Comparison of ENCODE assay signal across 8 cellular contexts in genomic region chr2:148645135-148645924, GRCh38. TPM values are rescaled to one million over a fixed set of nuclear protein-coding genes. Genes with fewer than 3 reads are reported as not detected.
DNase-seq lines count a peak whose midpoint lies in the region; ATAC-seq, FAIRE-seq and TF ChIP-seq lines count a peak whose summit lies in the region.

No MANE protein-coding gene starts in this region.

- no peaks in the 10 kb centered on the region for H3K9me3 Mint-ChIP-seq in activated CD4-positive, alpha-beta T cell treated with anti-CD3 and anti-CD28 coated beads for 36 hours (ENCODE audit: low read depth)

- TF ChIP-seq CTCF in choroid plexus epithelial cell (conservative IDR thresholded peaks at IDR 0.05; ENCODE audit: low read depth, low read length): peak; percentile 61
- TF ChIP-seq CTCF in kidney epithelial cell (IDR thresholded peaks at IDR 0.05; ENCODE audit: insufficient read depth, low read length, poor library complexity, severe bottlenecking): no peak

- peak; percentile 98 for DNase-seq in Ammon's horn (ENCODE audit: low spot score)
- peak; percentile 44 for DNase-seq in GM19239 (ENCODE audit: insufficient read length, low spot score)
- peak; percentile 85 for DNase-seq in NCI-H510A treated with DMSO at 0.1 percent for 48 hours (lab: John Stamatoyannopoulos, UW)
- peak; percentile 96 for DNase-seq in activated CD4-positive, alpha-beta T cell treated with anti-CD3 and anti-CD28 coated beads for 36 hours
- peak; percentile 92 for DNase-seq in choroid plexus epithelial cell (ENCODE audit: low read depth)
- DNase-seq in kidney epithelial cell (ENCODE audit: low read depth): peak; percentile 43
- peak; percentile 93 for DNase-seq in stimulated activated CD4-positive, alpha-beta T cell treated with anti-CD3 and anti-CD28 coated beads, Interleukin-15, amount 100 ng/mL, for 24 hours

- no peaks in the 10 kb centered on the region for H3K36me3 ChIP-seq in kidney epithelial cell (ENCODE audit: control insufficient read depth, insufficient read depth, low read length)

- H3K4me3 ChIP-seq in choroid plexus epithelial cell (ENCODE audit: low read depth, low read length): peak overlapping the region; percentile 92
- peak overlapping the region; percentile 91 for H3K4me3 ChIP-seq in kidney epithelial cell (ENCODE audit: low read depth, low read length)

- H3K27me3 ChIP-seq in kidney epithelial cell (ENCODE audit: control insufficient read depth, insufficient read depth, low read length): no peaks in the 10 kb centered on the region

- peak overlapping the region; percentile 83 for H3K4me3 Mint-ChIP-seq in activated CD4-positive, alpha-beta T cell treated with anti-CD3 and anti-CD28 coated beads for 36 hours

- intact Hi-C loops in activated CD4-positive, alpha-beta T cell treated with anti-CD3 and anti-CD28 coated beads for 36 hours (cut with DNase I, micrococcal nuclease): loop anchor here (1.0 to 5.0 kb wide), 8 partner anchors 13 to 801 kb away; partner anchors contain the start of gene MBD5 (in 1 of the 2)

- CTCF ChIA-PET in activated CD4-positive, alpha-beta T cell treated with anti-CD3 and anti-CD28 coated beads for 36 hours (lab: Charles Lee): interaction anchor here (0.5 to 3.4 kb wide), 4 partner anchors 12 to 484 kb away, joined by 3 to 19 read pairs (median 3); no protein-coding TSS in a partner anchor

- peak; percentile 97 for FAIRE-seq in GM19239 (lab: Jason Lieb, UNC)

- peaks cover 13% of the 10 kb centered on the region for H3K27me3 Mint-ChIP-seq in activated CD4-positive, alpha-beta T cell treated with anti-CD3 and anti-CD28 coated beads for 36 hours

- peaks cover 47% of the 10 kb centered on the region for H3K4me1 Mint-ChIP-seq in activated CD4-positive, alpha-beta T cell treated with anti-CD3 and anti-CD28 coated beads for 36 hours

- ATAC-seq in HG03457 (IDR thresholded peaks at IDR 0.05; ENCODE audit: unreplicated experiment): peak; percentile 41
- peak; percentile 74 for ATAC-seq in activated CD4-positive, alpha-beta T cell treated with anti-CD3 and anti-CD28 coated beads for 36 hours

- H3K36me3 Mint-ChIP-seq in activated CD4-positive, alpha-beta T cell treated with anti-CD3 and anti-CD28 coated beads for 36 hours (ENCODE audit: low read depth): peaks cover 12% of the 10 kb centered on the region

- H3K27ac Mint-ChIP-seq in activated CD4-positive, alpha-beta T cell treated with anti-CD3 and anti-CD28 coated beads for 36 hours: peak overlapping the region; percentile 88

- POLR2A ChIA-PET in activated CD4-positive, alpha-beta T cell treated with anti-CD3 and anti-CD28 coated beads for 36 hours (lab: Charles Lee): interaction anchor here (0.6 to 1.8 kb wide), 8 partner anchors 31 to 169 kb away, joined by 3 to 10 read pairs (median 4); no protein-coding TSS in a partner anchor

RNA-seq across cellular contexts. Expression of gene EPC2, which starts 0.8 kb away (rescaled TPM):
- 10 to 100 TPM; 20.8 to 25.7 TPM for total RNA-seq in activated CD4-positive, alpha-beta T cell treated with anti-CD3 and anti-CD28 coated beads for 36 hours
- total RNA-seq in kidney epithelial cell: 17.2 and 20.1 TPM in 2 replicates

Comparison
In these comparisons a context has a peak if more than half of its experiments do, and no peak if none do; other contexts are left out.
1. Peak in every context shown above with its lines: DNase-seq, ATAC-seq and H3K4me3 ChIP-seq.
2. DNase-seq: peak in every context shown above with its lines; median percentile 98 in Ammon's horn; 96 in activated CD4-positive, alpha-beta T cell treated with anti-CD3 and anti-CD28 coated beads for 36 hours; 93 in stimulated activated CD4-positive, alpha-beta T cell treated with anti-CD3 and anti-CD28 coated beads, Interleukin-15, amount 100 ng/mL, for 24 hours; 92 in choroid plexus epithelial cell; 85 in NCI-H510A treated with DMSO at 0.1 percent for 48 hours; 44 in GM19239; 43 in kidney epithelial cell.